ENCODE assay signal across 35 cellular contexts in the genomic region with DNA sequence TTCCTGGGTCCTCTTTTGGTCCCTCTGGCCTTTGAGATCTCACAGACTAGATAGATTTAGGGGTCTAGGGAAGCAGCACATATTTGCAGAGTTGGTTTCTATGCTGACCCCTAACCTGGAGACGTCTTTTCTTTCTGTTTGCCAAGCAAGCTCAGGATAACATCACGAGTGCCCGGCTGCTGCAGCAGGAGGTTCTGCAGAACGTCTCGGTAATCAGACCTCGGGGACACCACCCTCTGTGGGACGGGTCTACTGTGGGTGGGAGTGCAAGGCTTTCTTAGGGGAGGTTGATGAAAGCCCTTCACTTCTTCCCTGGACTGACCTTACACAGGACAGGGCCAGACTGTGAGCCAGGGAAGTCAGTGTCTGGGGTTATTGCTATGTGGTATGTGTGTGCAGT. TPM values are rescaled to one million over a fixed set of nuclear protein-coding genes. Genes with fewer than 3 reads are reported as not detected.
DNase-seq lines count a peak whose midpoint lies in the region; ATAC-seq and TF ChIP-seq lines count a peak whose summit lies in the region.
"Had no signal": no experiment of that assay in that cellular context is flagged by ENCODE, and none has a peak within 500 bp of the region (broad histone marks: within the 10 kb centered on the region; RNA-seq: fewer than 3 reads in every experiment).

No MANE protein-coding gene starts in this region.

- H3K27me3 ChIP-seq in colonic mucosa, result no peaks in the 10 kb centered on the region
- no peaks in the 10 kb centered on the region for H3K27me3 ChIP-seq in smooth muscle cell (ENCODE audit: low read depth)
- H3K27me3 ChIP-seq: testis had no signal

- H3K4me2 ChIP-seq in smooth muscle cell, result no peak overlapping the region

- H3K9me3 Mint-ChIP-seq in activated naive CD4-positive, alpha-beta T cell treated with anti-CD3 and anti-CD28 coated beads, Interleukin-2, amount 50 U/mL, for 24 hours, result no peaks in the 10 kb centered on the region
- H3K9me3 Mint-ChIP-seq in IgD-negative memory B cell (no peaks in the 10 kb centered on the region), memory B cell (no peaks in the 10 kb centered on the region)
- H3K9me3 Mint-ChIP-seq: activated naive CD8-positive, alpha-beta T cell treated with anti-CD3 and anti-CD28 coated beads, Interleukin-2, amount 10 ng/mL, durations not matched to agents 7 days and 5 days; activated T-helper 1 cell treated with anti-CD3 and anti-CD28 coated beads, Interleukin-12 subunit alpha, Interleukin-12 subunit beta, Interleukin-2, Interleukin-4 antibody, amounts not matched to agents 30 ng/mL and 10 ng/mL and 1 ng/mL, durations not matched to agents 14 hours and 24 hours and 36 hours; stimulated activated naive CD8-positive, alpha-beta T cell treated with anti-CD3 and anti-CD28 coated beads, Interleukin-15, Interleukin-2, amounts not matched to agents 100 ng/mL and 50 ng/mL, for 24 hours had no signal

- H3K4me3 ChIP-seq in colonic mucosa (no peak overlapping the region), smooth muscle cell (no peak overlapping the region)
- H3K4me3 ChIP-seq: cardiac muscle cell, HAP-1, K562, left ventricle myocardium inferior, skin epidermis, testis had no signal

- H3K4me3 Mint-ChIP-seq in activated naive CD4-positive, alpha-beta T cell treated with anti-CD3 and anti-CD28 coated beads, Interleukin-2, amount 50 U/mL, for 24 hours, result no peak overlapping the region
- H3K4me3 Mint-ChIP-seq in IgD-negative memory B cell, result no peak overlapping the region
- H3K4me3 Mint-ChIP-seq in memory B cell, result no peak overlapping the region
- H3K4me3 Mint-ChIP-seq: activated naive CD8-positive, alpha-beta T cell treated with anti-CD3 and anti-CD28 coated beads, Interleukin-2, amount 10 ng/mL, durations not matched to agents 7 days and 5 days; activated T-helper 1 cell treated with anti-CD3 and anti-CD28 coated beads, Interleukin-12 subunit alpha, Interleukin-12 subunit beta, Interleukin-2, Interleukin-4 antibody, amounts not matched to agents 30 ng/mL and 10 ng/mL and 1 ng/mL, durations not matched to agents 14 hours and 24 hours and 36 hours had no signal

- no peaks in the 10 kb centered on the region for H4K20me1 ChIP-seq in smooth muscle cell (ENCODE audit: low read depth)

- H3K79me2 ChIP-seq in smooth muscle cell (ENCODE audit: low read depth), result no peaks in the 10 kb centered on the region

- no peaks in the 10 kb centered on the region for H3K27me3 Mint-ChIP-seq in activated naive CD4-positive, alpha-beta T cell treated with anti-CD3 and anti-CD28 coated beads, Interleukin-2, amount 50 U/mL, for 24 hours
- H3K27me3 Mint-ChIP-seq in IgD-negative memory B cell, result no peaks in the 10 kb centered on the region
- no peaks in the 10 kb centered on the region for H3K27me3 Mint-ChIP-seq in memory B cell
- H3K27me3 Mint-ChIP-seq: activated naive CD8-positive, alpha-beta T cell treated with anti-CD3 and anti-CD28 coated beads, Interleukin-2, amount 10 ng/mL, durations not matched to agents 7 days and 5 days; stimulated activated naive CD8-positive, alpha-beta T cell treated with anti-CD3 and anti-CD28 coated beads, Interleukin-15, Interleukin-2, amounts not matched to agents 100 ng/mL and 50 ng/mL, for 24 hours had no signal

- intact Hi-C loops in colonic mucosa (cut with DNase I), result no loop called here

- ATAC-seq in memory B cell (ENCODE audit: low read depth), result no peak
- ATAC-seq: K562 had no signal

- H3K36me3 Mint-ChIP-seq in activated naive CD4-positive, alpha-beta T cell treated with anti-CD3 and anti-CD28 coated beads, Interleukin-2, amount 50 U/mL, for 24 hours, result peaks cover 22% of the 10 kb centered on the region
- H3K36me3 Mint-ChIP-seq in IgD-negative memory B cell, result peaks cover 2% of the 10 kb centered on the region
- peaks cover 22% of the 10 kb centered on the region for H3K36me3 Mint-ChIP-seq in memory B cell

- H3K9ac ChIP-seq in colonic mucosa (ENCODE audit: low read depth in 2 of 2, low read length in 2 of 2) (no peak overlapping the region), smooth muscle cell (ENCODE audit: low read depth) (no peak overlapping the region)

- no peaks in the 10 kb centered on the region for H3K9me3 ChIP-seq in colonic mucosa
- H3K9me3 ChIP-seq in smooth muscle cell (replicated peaks; ENCODE audit: low read depth), result no peaks in the 10 kb centered on the region
- H3K9me3 ChIP-seq: Caco-2, HAP-1, left ventricle myocardium inferior, testis had no signal

- H2AFZ ChIP-seq in smooth muscle cell (ENCODE audit: low read depth), result no peak overlapping the region

- TF ChIP-seq CTCF in colonic mucosa (IDR thresholded peaks at IDR 0.05) (no peak), smooth muscle cell (IDR thresholded peaks at IDR 0.05; ENCODE audit: borderline replicate concordance, insufficient read depth, poor library complexity, severe bottlenecking) (no peak)

- peak overlapping the region; percentile 82 for H3K27ac Mint-ChIP-seq in activated naive CD4-positive, alpha-beta T cell treated with anti-CD3 and anti-CD28 coated beads, Interleukin-2, amount 50 U/mL, for 24 hours
- H3K27ac Mint-ChIP-seq in IgD-negative memory B cell, result peak overlapping the region in 2 of 3 donors; percentile 73 to 91
- H3K27ac Mint-ChIP-seq in memory B cell, result peak overlapping the region; percentile 68
- H3K27ac Mint-ChIP-seq: activated naive CD8-positive, alpha-beta T cell treated with anti-CD3 and anti-CD28 coated beads, Interleukin-2, amount 10 ng/mL, durations not matched to agents 7 days and 5 days; activated T-helper 1 cell treated with anti-CD3 and anti-CD28 coated beads, Interleukin-12 subunit alpha, Interleukin-12 subunit beta, Interleukin-2, Interleukin-4 antibody, amounts not matched to agents 30 ng/mL and 10 ng/mL and 1 ng/mL, durations not matched to agents 14 hours and 24 hours and 36 hours had no signal

- no peak for DNase-seq in activated naive CD4-positive, alpha-beta T cell (lab: John Stamatoyannopoulos, UW)
- DNase-seq in memory B cell (ENCODE audit: low spot score in 2 of 2) (no peak), ureter (ENCODE audit: low spot score) (peak; percentile 29), colonic mucosa (no peak), smooth muscle cell (lab: John Stamatoyannopoulos, UW; ENCODE audit: unreplicated experiment) (no peak)
- DNase-seq: ACHN; activated CD4-positive, alpha-beta T cell treated with anti-CD3 and anti-CD28 coated beads, Interleukin-2, amount 50 U/mL, for 4 hours; activated naive CD8-positive, alpha-beta T cell treated with anti-CD3 and anti-CD28 coated beads, Interleukin-2, amount 10 ng/mL, durations not matched to agents 7 days and 5 days; Caco-2; erythroblast; left ventricle myocardium inferior; mesendoderm; NCI-H1092; NCI-H1694; occipital lobe; SIG-M5; testis; WERI-Rb-1 had no signal

- 85% methylated on average over 7 of the region's 7 CpGs for WGBS in smooth muscle cell (ENCODE audit: low lambda C conversion rate)

- H3K4me1 ChIP-seq in colonic mucosa, result no peaks in the 10 kb centered on the region
- peaks cover 12% of the 10 kb centered on the region for H3K4me1 ChIP-seq in smooth muscle cell (ENCODE audit: low read depth)
- H3K4me1 ChIP-seq: Caco-2, HAP-1, testis had no signal

- H3F3A ChIP-seq in smooth muscle cell (ENCODE audit: low read depth), result no peaks in the 10 kb centered on the region

- peaks cover 88% of the 10 kb centered on the region for H3K4me1 Mint-ChIP-seq in activated naive CD4-positive, alpha-beta T cell treated with anti-CD3 and anti-CD28 coated beads, Interleukin-2, amount 50 U/mL, for 24 hours
- H3K4me1 Mint-ChIP-seq in IgD-negative memory B cell (peaks cover 14 to 26% (median 25%) of the 10 kb centered on the region in 3 donors), memory B cell (peaks cover 35% of the 10 kb centered on the region)

- H3K36me3 ChIP-seq in colonic mucosa (no peaks in the 10 kb centered on the region), smooth muscle cell (ENCODE audit: low read depth) (no peaks in the 10 kb centered on the region)
- H3K36me3 ChIP-seq: cardiac muscle cell, HAP-1, left ventricle myocardium inferior, WERI-Rb-1 had no signal

- H3K27ac ChIP-seq in colonic mucosa (no peak overlapping the region), smooth muscle cell (ENCODE audit: low read depth) (no peak overlapping the region)
- H3K27ac ChIP-seq: cardiac muscle cell, left ventricle myocardium inferior, testis, WERI-Rb-1 had no signal

RNA-seq across cellular contexts. Expression of a gene that starts 2.9 kb away (rescaled TPM):
- 43.5 TPM for polyA plus RNA-seq in IgD-negative memory B cell
- total RNA-seq in ureter, result not detected
- not detected for total RNA-seq in colonic mucosa
- total RNA-seq in smooth muscle cell, result 1.5 and 1.8 TPM in 2 replicates
- polyA plus RNA-seq in smooth muscle cell, result 1.9 and 3.1 TPM in 2 replicates
- total RNA-seq: activated naive CD8-positive, alpha-beta T cell treated with anti-CD3 and anti-CD28 coated beads, Interleukin-2, amount 10 ng/mL, durations not matched to agents 7 days and 5 days; astrocyte; Caco-2; cardiac muscle cell; G401; glomerular endothelial cell; K562; left ventricle myocardium inferior; myocyte; NCI-H460; occipital lobe; renal cortical epithelial cell; testis had no signal
- polyA plus RNA-seq: cardiac muscle cell had no signal

RNA-seq across cellular contexts. Expression of a gene that starts 21.6 kb away (rescaled TPM):
- 1,091 TPM for polyA plus RNA-seq in IgD-negative memory B cell
- total RNA-seq in ureter, result 17.1 TPM
- 1 to 10 TPM; 2.3 to 2.7 TPM for total RNA-seq in colonic mucosa
- total RNA-seq in smooth muscle cell, result not detected in 2 replicates
- 1.6 and 4.0 TPM in 2 replicates for polyA plus RNA-seq in smooth muscle cell
- total RNA-seq: Caco-2, cardiac muscle cell, G401, HT1080, myocyte, NCI-H460 had no signal
- polyA plus RNA-seq: cardiac muscle cell had no signal

RNA-seq across cellular contexts. Expression of a gene that starts 34.7 kb away (rescaled TPM):
- polyA plus RNA-seq in IgD-negative memory B cell, result not detected
- total RNA-seq in ureter, result not detected
- total RNA-seq in colonic mucosa, result not detected
- not detected in 2 replicates for total RNA-seq in smooth muscle cell
- 1.6 TPM in 1 of 2 replicates, not detected in the other for polyA plus RNA-seq in smooth muscle cell
- total RNA-seq: activated naive CD8-positive, alpha-beta T cell treated with anti-CD3 and anti-CD28 coated beads, Interleukin-2, amount 10 ng/mL, durations not matched to agents 7 days and 5 days; activated T-helper 1 cell treated with anti-CD3 and anti-CD28 coated beads, Interleukin-12 subunit alpha, Interleukin-12 subunit beta, Interleukin-2, Interleukin-4 antibody, amounts not matched to agents 30 ng/mL and 10 ng/mL and 1 ng/mL, durations not matched to agents 14 hours and 24 hours and 36 hours; astrocyte; Caco-2; cardiac muscle cell; G401; glomerular endothelial cell; HT1080; K562; left ventricle myocardium inferior; M059J; myocyte; NCI-H460; renal cortical epithelial cell had no signal
- polyA plus RNA-seq: BJ, cardiac muscle cell, K562 had no signal

RNA-seq across cellular contexts. Expression of a gene that starts 46.1 kb away (rescaled TPM):
- polyA plus RNA-seq in IgD-negative memory B cell (0.40 TPM), smooth muscle cell (not detected in 2 replicates)
- total RNA-seq in ureter (670 TPM), colonic mucosa (over 10,000 TPM in 1 of 2 donors, 1,000 to 10,000 TPM in 1; 7,504 to 12,164 TPM), smooth muscle cell (not detected in 2 replicates)
- total RNA-seq: activated naive CD8-positive, alpha-beta T cell treated with anti-CD3 and anti-CD28 coated beads, Interleukin-2, amount 10 ng/mL, durations not matched to agents 7 days and 5 days; activated T-helper 1 cell treated with anti-CD3 and anti-CD28 coated beads, Interleukin-12 subunit alpha, Interleukin-12 subunit beta, Interleukin-2, Interleukin-4 antibody, amounts not matched to agents 30 ng/mL and 10 ng/mL and 1 ng/mL, durations not matched to agents 14 hours and 24 hours and 36 hours; astrocyte; Caco-2; cardiac muscle cell; G401; glomerular endothelial cell; M059J; myocyte; NCI-H460; occipital lobe; testis had no signal
- polyA plus RNA-seq: BJ, cardiac muscle cell had no signal
